In genomic region chr10:23403719-23404118, GRCh38 we compare ENCODE assay signal across 2 cellular contexts.
TF ChIP-seq lines count a peak whose summit lies in the region.

No MANE protein-coding gene starts in this region.

TF ChIP-seq in IMR-90, 13 proteins besides CTCF, POLR2A, EP300 and RAD21:
- TF ChIP-seq CHD1 (IDR thresholded peaks at IDR 0.05; ENCODE audit: low read depth, low read length): no peak
- no peak for TF ChIP-seq MAFK (IDR thresholded peaks at IDR 0.05; ENCODE audit: low read depth, low read length)
- TF ChIP-seq NFE2L2 (IDR thresholded peaks at IDR 0.05; ENCODE audit: low read depth, low read length): no peak
- no peak for TF ChIP-seq MXI1 (IDR thresholded peaks at IDR 0.05; ENCODE audit: borderline replicate concordance, low read depth, low read length)
- no peak for TF ChIP-seq MAZ (IDR thresholded peaks at IDR 0.05; ENCODE audit: borderline replicate concordance, low read depth, low read length)
- TF ChIP-seq ELK1 (IDR thresholded peaks at IDR 0.05; ENCODE audit: borderline replicate concordance, low read depth, low read length): no peak
- no peak for TF ChIP-seq BHLHE40 (IDR thresholded peaks at IDR 0.05; ENCODE audit: low read depth, low read length)
- TF ChIP-seq CEBPB (IDR thresholded peaks at IDR 0.05; ENCODE audit: low read depth, low read length): no peak
- no peak for TF ChIP-seq RCOR1 (IDR thresholded peaks at IDR 0.05; ENCODE audit: insufficient replicate concordance, low read length)
- TF ChIP-seq SMC3 (IDR thresholded peaks at IDR 0.05; ENCODE audit: low read depth, low read length): no peak

TF ChIP-seq in HepG2, 621 proteins besides CTCF, POLR2A, EP300 and RAD21:
- TF ChIP-seq ZSCAN31 (CRISPR knock-in tag; IDR thresholded peaks at IDR 0.05; ENCODE audit: low read depth): no peak
- no peak for TF ChIP-seq ZNF136 (CRISPR knock-in tag; IDR thresholded peaks at IDR 0.05; ENCODE audit: low read depth)
- TF ChIP-seq CHD2 (IDR thresholded peaks at IDR 0.05; ENCODE audit: low read depth, low read length): no peak
- no peak for TF ChIP-seq KDM3A (CRISPR knock-in tag; IDR thresholded peaks at IDR 0.05; ENCODE audit: low read depth)
- TF ChIP-seq ZNF121 (CRISPR knock-in tag; IDR thresholded peaks at IDR 0.05): peak; percentile 80
- no peak for TF ChIP-seq KAT7 (CRISPR knock-in tag; IDR thresholded peaks at IDR 0.05; ENCODE audit: borderline replicate concordance)
- TF ChIP-seq ZNF235 (CRISPR knock-in tag; IDR thresholded peaks at IDR 0.05; ENCODE audit: borderline replicate concordance): no peak
- no peak for TF ChIP-seq DDIT3 (CRISPR knock-in tag; IDR thresholded peaks at IDR 0.05)
- TF ChIP-seq U2AF2 (IDR thresholded peaks at IDR 0.05; ENCODE audit: low read depth, low read length): no peak
- TF ChIP-seq ZMYM3 (CRISPR knock-in tag; IDR thresholded peaks at IDR 0.05): 0 out of 2 replicates have a peak, but pooled peaks have one; percentile 25
- no peak for TF ChIP-seq SKI (IDR thresholded peaks at IDR 0.05; ENCODE audit: partially characterized antibody)
- TF ChIP-seq NFYC (CRISPR knock-in tag; IDR thresholded peaks at IDR 0.05): no peak
- no peak for TF ChIP-seq AGO1 (IDR thresholded peaks at IDR 0.05; ENCODE audit: low read depth, low read length, poor library complexity, severe bottlenecking)
- TF ChIP-seq KLF9 (CRISPR knock-in tag; IDR thresholded peaks at IDR 0.05; ENCODE audit: low read depth): no peak
- TF ChIP-seq GTF2F1 (IDR thresholded peaks at IDR 0.05; ENCODE audit: low read length): no peak
- peak; percentile 95 for TF ChIP-seq ZBTB43 (CRISPR knock-in tag; conservative IDR thresholded peaks at IDR 0.05)
- no peak for TF ChIP-seq FLYWCH1 (CRISPR knock-in tag; IDR thresholded peaks at IDR 0.05)
- no peak for TF ChIP-seq ZFP82 (CRISPR knock-in tag; IDR thresholded peaks at IDR 0.05; ENCODE audit: borderline replicate concordance)
- TF ChIP-seq HIC2 (CRISPR knock-in tag; IDR thresholded peaks at IDR 0.05; ENCODE audit: low read depth): no peak
- TF ChIP-seq GABPA (IDR thresholded peaks at IDR 0.05; ENCODE audit: low read depth, low read length): no peak
- peak; percentile 26; the same call in 1 of the 2 replicates for TF ChIP-seq GABPA (CRISPR knock-in tag; IDR thresholded peaks at IDR 0.05; ENCODE audit: low read depth)
- no peak for TF ChIP-seq RELA (CRISPR knock-in tag; IDR thresholded peaks at IDR 0.05)
- no peak for TF ChIP-seq SMC3 (IDR thresholded peaks at IDR 0.05; ENCODE audit: low read length)
- no peak for TF ChIP-seq ZNF33A (CRISPR knock-in tag; IDR thresholded peaks at IDR 0.05; ENCODE audit: borderline replicate concordance)
- TF ChIP-seq ATF5 (CRISPR knock-in tag; IDR thresholded peaks at IDR 0.05; ENCODE audit: low read depth): no peak
- no peak for TF ChIP-seq SATB2 (CRISPR knock-in tag; IDR thresholded peaks at IDR 0.05)
- TF ChIP-seq ZNF770 (CRISPR knock-in tag; IDR thresholded peaks at IDR 0.05): peak; percentile 68
- no peak for TF ChIP-seq ZNF816 (CRISPR knock-in tag; IDR thresholded peaks at IDR 0.05; ENCODE audit: borderline replicate concordance)
- TF ChIP-seq MTA3 (CRISPR knock-in tag; IDR thresholded peaks at IDR 0.05): no peak
- TF ChIP-seq CCDC6 (CRISPR knock-in tag; IDR thresholded peaks at IDR 0.05): no peak
- no peak for TF ChIP-seq ZNF160 (CRISPR knock-in tag; IDR thresholded peaks at IDR 0.05)
- TF ChIP-seq ESRRA (CRISPR knock-in tag; IDR thresholded peaks at IDR 0.05; ENCODE audit: low read depth): no peak
- no peak for TF ChIP-seq ZFP62 (CRISPR knock-in tag; IDR thresholded peaks at IDR 0.05)
- TF ChIP-seq CBX2 (IDR thresholded peaks at IDR 0.05; ENCODE audit: low read depth, low read length): no peak
- no peak for TF ChIP-seq CBX2 (CRISPR knock-in tag; IDR thresholded peaks at IDR 0.05; ENCODE audit: low read depth)
- no peak for TF ChIP-seq ZNF441 (CRISPR knock-in tag; IDR thresholded peaks at IDR 0.05; ENCODE audit: borderline replicate concordance)
- peak; percentile 41; the same call in 1 of the 2 replicates for TF ChIP-seq FOXA3 (CRISPR knock-in tag; IDR thresholded peaks at IDR 0.05)
